ENCODE assay signal across 11 cellular contexts in the genomic region with DNA sequence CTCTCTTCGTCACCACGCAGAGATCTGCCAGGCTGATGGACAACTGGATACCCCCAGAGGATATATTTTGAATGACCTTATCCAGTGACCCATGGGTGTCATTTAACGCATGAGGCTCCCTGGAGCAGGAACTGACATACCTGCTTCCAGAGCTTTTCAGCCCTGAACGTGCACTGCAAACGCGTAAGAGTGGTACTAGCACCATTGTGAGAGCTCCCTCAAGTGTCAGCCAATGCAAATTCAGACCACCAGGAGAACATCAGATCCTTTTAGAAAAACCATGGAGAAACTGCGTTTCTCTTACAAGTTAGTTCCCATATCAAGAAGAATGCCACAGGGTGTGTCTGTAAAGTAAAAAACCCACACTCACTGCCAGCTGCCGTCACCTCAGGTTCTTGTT. TPM values are rescaled to one million over a fixed set of nuclear protein-coding genes. Genes with fewer than 3 reads are reported as not detected.
DNase-seq lines count a peak whose midpoint lies in the region; ATAC-seq, FAIRE-seq and TF ChIP-seq lines count a peak whose summit lies in the region.
"Had no signal": no experiment of that assay in that cellular context is flagged by ENCODE, and none has a peak within 500 bp of the region (broad histone marks: within the 10 kb centered on the region; RNA-seq: fewer than 3 reads in every experiment).

No MANE protein-coding gene starts in this region.

- no peak overlapping the region for H3K27ac ChIP-seq in DND-41 (ENCODE audit: low read length)
- H3K27ac ChIP-seq in right lobe of liver: no peak overlapping the region
- H3K27ac ChIP-seq in CD8-positive, alpha-beta memory T cell (ENCODE audit: low read depth, low read length): no peak overlapping the region
- H3K27ac ChIP-seq: skin epidermis had no signal

- H3K27me3 ChIP-seq in DND-41 (ENCODE audit: insufficient read depth, low read length, poor library complexity): no peaks in the 10 kb centered on the region
- H3K27me3 ChIP-seq in right lobe of liver: no peaks in the 10 kb centered on the region
- no peaks in the 10 kb centered on the region for H3K27me3 ChIP-seq in CD8-positive, alpha-beta memory T cell (ENCODE audit: insufficient read depth, low read length, poor library complexity, severe bottlenecking)

- 32% methylated on average over 7 of the region's 8 CpGs for WGBS in right lobe of liver (ENCODE audit: insufficient coverage, low coverage, low lambda C conversion rate, missing lambda C conversion rate)

- H3K4me3 ChIP-seq in DND-41 (ENCODE audit: low read depth in 1 of 2, low read length in 2 of 2) (no peak overlapping the region), HFF-Myc (replicated peaks; ENCODE audit: low read depth, low read length) (no peak overlapping the region), right lobe of liver (no peak overlapping the region)
- no peak overlapping the region for H3K4me3 ChIP-seq in CD8-positive, alpha-beta memory T cell (ENCODE audit: low read length)
- H3K4me3 ChIP-seq: skin epidermis had no signal

- no peak for ATAC-seq in DND-41 (ENCODE audit: insufficient read depth, low read depth)
- ATAC-seq in right lobe of liver: peak; percentile 54 to 76 (median 66)

- no peaks in the 10 kb centered on the region for H4K20me1 ChIP-seq in DND-41 (ENCODE audit: insufficient read depth, low read length)

- no peak overlapping the region for H3K4me2 ChIP-seq in DND-41 (ENCODE audit: insufficient read depth, low read length)

- no peak overlapping the region for H2AFZ ChIP-seq in DND-41 (ENCODE audit: low read depth, low read length)

- TF ChIP-seq POLR2A in right lobe of liver (IDR thresholded peaks at IDR 0.05): no peak
- TF ChIP-seq POLR2A in GM12892 (IDR thresholded peaks at IDR 0.05; ENCODE audit: low read depth, low read length): no peak

- H3K36me3 ChIP-seq in DND-41 (ENCODE audit: insufficient read depth, low read length): no peaks in the 10 kb centered on the region
- no peaks in the 10 kb centered on the region for H3K36me3 ChIP-seq in right lobe of liver
- no peaks in the 10 kb centered on the region for H3K36me3 ChIP-seq in CD8-positive, alpha-beta memory T cell (ENCODE audit: insufficient read depth, low read length)

- CTCF ChIA-PET in CD8-positive, alpha-beta memory T cell (lab: Charles Lee): interaction anchor here (2.1 kb wide), 1 partner anchor 39 kb away, joined by 5 read pairs; no protein-coding TSS in a partner anchor

- no peaks in the 10 kb centered on the region for H3K4me1 ChIP-seq in DND-41 (ENCODE audit: insufficient read depth, low read length)
- H3K4me1 ChIP-seq in right lobe of liver: no peaks in the 10 kb centered on the region
- no peaks in the 10 kb centered on the region for H3K4me1 ChIP-seq in CD8-positive, alpha-beta memory T cell (ENCODE audit: insufficient read depth, low read length)

- H3K9me3 ChIP-seq in DND-41 (ENCODE audit: insufficient read depth, low read length, severe bottlenecking) (no peaks in the 10 kb centered on the region), right lobe of liver (no peaks in the 10 kb centered on the region)
- H3K9me3 ChIP-seq in CD8-positive, alpha-beta memory T cell (ENCODE audit: low read length): no peaks in the 10 kb centered on the region

- TF ChIP-seq CTCF in DND-41 (IDR thresholded peaks at IDR 0.05; ENCODE audit: borderline replicate concordance, extremely low read depth, low read length, poor library complexity, severe bottlenecking) (peak; percentile 9), HFF-Myc (IDR thresholded peaks at IDR 0.05; ENCODE audit: low read depth, low read length, missing control alignments) (peak; percentile 24), right lobe of liver (IDR thresholded peaks at IDR 0.05) (peak; percentile 10 to 41 (median 26))

- no peak overlapping the region for H3K27ac Mint-ChIP-seq in CD8-positive, alpha-beta memory T cell

- peak overlapping the region in 1 of 7 donors; percentile 1 for H3K4me3 Mint-ChIP-seq in CD8-positive, alpha-beta memory T cell

- intact Hi-C loops in right lobe of liver (cut with DNase I): no loop called here

- H3K79me2 ChIP-seq in DND-41 (ENCODE audit: insufficient read depth, low read length): no peaks in the 10 kb centered on the region

- POLR2A ChIA-PET in CD8-positive, alpha-beta memory T cell (lab: Charles Lee): no interaction called here

- peaks cover 6 to 24% of the 10 kb centered on the region in 2 donors for H3K27me3 Mint-ChIP-seq in CD8-positive, alpha-beta memory T cell

- no peak overlapping the region for H3K9ac ChIP-seq in DND-41 (ENCODE audit: low read depth, low read length)

- DNase-seq in DND-41: no peak
- DNase-seq in HFF-Myc (ENCODE audit: extremely low read depth, low read depth): peak; percentile 4
- peak; percentile 54 for DNase-seq in SW480 (ENCODE audit: low spot score)
- DNase-seq in right lobe of liver: no peak
- no peak for DNase-seq in GM12892 (ENCODE audit: insufficient read length)
- no peak for DNase-seq in CD8-positive, alpha-beta memory T cell
- no peak for DNase-seq in SKM-1 (lab: John Stamatoyannopoulos, UW; ENCODE audit: unreplicated experiment)
- no peak for DNase-seq in NCI-H2081 (lab: John Stamatoyannopoulos, UW)

- peaks cover 0 to 2% (median 0%) of the 10 kb centered on the region in 5 donors for H3K9me3 Mint-ChIP-seq in CD8-positive, alpha-beta memory T cell

- no peak for FAIRE-seq in GM12892 (lab: Jason Lieb, UNC)

- no peaks in the 10 kb centered on the region for H3K36me3 Mint-ChIP-seq in CD8-positive, alpha-beta memory T cell

- no peaks in the 10 kb centered on the region for H3K4me1 Mint-ChIP-seq in CD8-positive, alpha-beta memory T cell

RNA-seq across cellular contexts. Expression of a gene that starts 7.3 kb away (rescaled TPM):
- total RNA-seq in right lobe of liver: under 1 TPM in 4 of 6 experiments, not detected in 2; 0.18 to 0.46 (median 0.23) TPM
- not detected for polyA plus RNA-seq in GM12892 (2012; ENCODE audit: missing spikeins)
- total RNA-seq in CD8-positive, alpha-beta memory T cell: 1 to 10 TPM; 1.9 to 2.3 TPM
- 0.77 TPM for polyA plus RNA-seq in CD8-positive, alpha-beta memory T cell
- polyA plus RNA-seq: fibroblast of lung had no signal

RNA-seq across cellular contexts. Expression of a gene that starts 27.2 kb away (rescaled TPM):
- total RNA-seq in right lobe of liver: 1 to 10 TPM in 1 of 6 experiments, under 1 TPM in 5; 0.31 to 1.4 (median 0.41) TPM
- 0.91 TPM for polyA plus RNA-seq in GM12892 (2012; ENCODE audit: missing spikeins)
- total RNA-seq in CD8-positive, alpha-beta memory T cell: 1 to 10 TPM; 1.7 to 1.9 TPM
- 0.41 TPM for polyA plus RNA-seq in CD8-positive, alpha-beta memory T cell
- total RNA-seq: LHCN-M2 had no signal

RNA-seq across cellular contexts. Expression of a gene that starts 31.9 kb away (rescaled TPM):
- total RNA-seq in right lobe of liver: 10 to 100 TPM in 1 of 6 experiments, 1 to 10 TPM in 5; 5.6 to 14.9 (median 8.8) TPM
- 20.9 TPM for polyA plus RNA-seq in GM12892 (2012; ENCODE audit: missing spikeins)
- 10 to 100 TPM; 70.2 to 73.8 TPM for total RNA-seq in CD8-positive, alpha-beta memory T cell
- 29.9 TPM for polyA plus RNA-seq in CD8-positive, alpha-beta memory T cell

RNA-seq across cellular contexts. Expression of a gene that starts 37.4 kb away (rescaled TPM):
- total RNA-seq in right lobe of liver: not detected
- polyA plus RNA-seq in GM12892 (2012; ENCODE audit: missing spikeins): not detected
- total RNA-seq in CD8-positive, alpha-beta memory T cell: not detected
- not detected for polyA plus RNA-seq in CD8-positive, alpha-beta memory T cell
- total RNA-seq: fibroblast of lung, LHCN-M2 had no signal
- polyA plus RNA-seq: fibroblast of lung had no signal

RNA-seq across cellular contexts. Expression of a gene that starts 56.3 kb away (rescaled TPM):
- total RNA-seq in right lobe of liver: 100 to 1,000 TPM in 4 of 6 experiments, 10 to 100 TPM in 2; 57.0 to 161 (median 122) TPM
- polyA plus RNA-seq in GM12892 (2012; ENCODE audit: missing spikeins): not detected
- total RNA-seq in CD8-positive, alpha-beta memory T cell: not detected
- not detected for polyA plus RNA-seq in CD8-positive, alpha-beta memory T cell
- total RNA-seq: LHCN-M2 had no signal

Comparison
In these comparisons a context has a peak if more than half of its experiments do, and no peak if none do; other contexts are left out.
1. DNase-seq: peak in HFF-Myc (single experiment) and SW480 (single experiment); none in DND-41 (single experiment), right lobe of liver (0 of 3), GM12892 (single experiment), CD8-positive, alpha-beta memory T cell (0 of 5), SKM-1 (single experiment) and NCI-H2081 (0 of 2).
2. RNA of a gene that starts 31.9 kb away (total RNA-seq): 70.2 to 73.8 TPM in CD8-positive, alpha-beta memory T cell; 5.6 to 14.9 TPM in right lobe of liver; every median in the first group is over 4 times any median in the second.
3. Peak in every context shown above with its lines, with median percentiles within 50 percentile points of each other: CTCF ChIP-seq.